In genomic region chr13:29954082-29955043, GRCh38 we compare ENCODE assay signal across 13 cellular contexts.
DNase-seq lines count a peak whose midpoint lies in the region; ATAC-seq lines count a peak whose summit lies in the region.
"Had no signal": no experiment of that assay in that cellular context is flagged by ENCODE, and none has a peak within 500 bp of the region (broad histone marks: within the 10 kb centered on the region; RNA-seq: fewer than 3 reads in every experiment).

No MANE protein-coding gene starts in this region.

- H3K27me3 ChIP-seq in MG63, result peaks cover 3% of the 10 kb centered on the region

- H3K9me3 ChIP-seq in MG63, result no peaks in the 10 kb centered on the region

- H3K4me3 ChIP-seq in MG63, result no peak overlapping the region
- H3K4me3 ChIP-seq: K562 had no signal

- peaks cover 19% of the 10 kb centered on the region for H3K4me1 Mint-ChIP-seq in stimulated activated memory B cell treated with anti-CD40 and anti-IgM and Interleukin-4, amounts not matched to agents 10 μg/mL and 1 μg/mL and 100 μg/mL, for 72 hours

- H3K4me3 Mint-ChIP-seq in stimulated activated memory B cell treated with anti-CD40 and anti-IgM and Interleukin-4, amounts not matched to agents 10 μg/mL and 1 μg/mL and 100 μg/mL, for 72 hours, result peak overlapping the region; percentile 10

- DNase-seq in T-helper 1 cell, result peak; percentile 20 to 77 (median 32)
- DNase-seq in activated T-cell treated with anti-CD3 and anti-CD28 coated beads for 24 hours (ENCODE audit: low read depth), result peak; percentile 17
- DNase-seq in kidney tubule cell (ENCODE audit: low spot score), result peak; percentile 6
- no peak for DNase-seq in GM03348 (ENCODE audit: low spot score)
- DNase-seq in MG63, result no peak
- no peak for DNase-seq in HuH-7 (ENCODE audit: low spot score)
- DNase-seq: DMS53, NCI-H345, SHP77 treated with DMSO at 0.1 percent for 48 hours had no signal

- no peak for ATAC-seq in stimulated activated memory B cell treated with anti-CD40 and anti-IgM and Interleukin-4, amounts not matched to agents 10 μg/mL and 1 μg/mL and 100 μg/mL, for 72 hours
- no peak for ATAC-seq in GM19351 (IDR thresholded peaks at IDR 0.05; ENCODE audit: unreplicated experiment)
- ATAC-seq: K562 had no signal

- no peaks in the 10 kb centered on the region for H3K36me3 Mint-ChIP-seq in stimulated activated memory B cell treated with anti-CD40 and anti-IgM and Interleukin-4, amounts not matched to agents 10 μg/mL and 1 μg/mL and 100 μg/mL, for 72 hours

- no peaks in the 10 kb centered on the region for H3K36me3 ChIP-seq in MG63

- peak overlapping the region; percentile 8 for H3K27ac Mint-ChIP-seq in stimulated activated memory B cell treated with anti-CD40 and anti-IgM and Interleukin-4, amounts not matched to agents 10 μg/mL and 1 μg/mL and 100 μg/mL, for 72 hours
- H3K27ac Mint-ChIP-seq: progenitor cell of endocrine pancreas had no signal

- H3K27me3 Mint-ChIP-seq in stimulated activated memory B cell treated with anti-CD40 and anti-IgM and Interleukin-4, amounts not matched to agents 10 μg/mL and 1 μg/mL and 100 μg/mL, for 72 hours, result peaks cover 36% of the 10 kb centered on the region

- no peaks in the 10 kb centered on the region for H3K9me3 Mint-ChIP-seq in stimulated activated memory B cell treated with anti-CD40 and anti-IgM and Interleukin-4, amounts not matched to agents 10 μg/mL and 1 μg/mL and 100 μg/mL, for 72 hours

Comparison
In these comparisons a context has a peak if more than half of its experiments do, and no peak if none do; other contexts are left out.
1. DNase-seq: peak in T-helper 1 cell (5 of 5), activated T-cell treated with anti-CD3 and anti-CD28 coated beads for 24 hours (single experiment) and kidney tubule cell (single experiment); none in GM03348 (single experiment), MG63 (single experiment) and HuH-7 (single experiment).